12 cellular contexts compared by ENCODE assay signal in the genomic region with DNA sequence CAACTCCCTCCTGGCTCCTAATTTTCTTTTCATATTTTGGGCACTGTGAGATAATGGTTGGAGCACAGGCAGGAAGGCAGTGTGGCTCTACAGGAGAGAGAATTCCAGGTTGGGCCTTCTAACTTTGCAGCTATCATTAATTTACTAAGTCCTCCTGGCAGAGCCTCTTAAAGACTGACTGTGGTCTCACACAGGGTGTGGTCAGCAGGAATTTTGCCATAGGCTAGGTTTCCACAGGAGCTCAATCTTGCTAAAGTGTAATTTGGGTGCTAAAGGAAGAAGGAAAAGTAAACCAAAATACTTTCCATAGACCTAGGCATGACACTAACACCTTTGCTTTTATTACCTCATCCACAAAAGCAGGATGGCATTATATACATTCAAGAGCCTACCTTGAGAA.
"Had no signal": no experiment of that assay in that cellular context is flagged by ENCODE, and none has a peak within 500 bp of the region (broad histone marks: within the 10 kb centered on the region; RNA-seq: fewer than 3 reads in every experiment).

No MANE protein-coding gene starts in this region.

- H3K27ac ChIP-seq: left ventricle myocardium inferior, psoas muscle had no signal

- H3K4me3 ChIP-seq: left ventricle myocardium inferior, psoas muscle had no signal

- H3K27ac Mint-ChIP-seq: immature natural killer cell had no signal

- H3K4me3 Mint-ChIP-seq: immature natural killer cell had no signal

- H3K4me1 Mint-ChIP-seq: immature natural killer cell had no signal

- H3K4me1 ChIP-seq: psoas muscle had no signal

- H3K36me3 Mint-ChIP-seq: immature natural killer cell had no signal

- H3K9me3 Mint-ChIP-seq: immature natural killer cell had no signal

- H3K9me3 ChIP-seq: left ventricle myocardium inferior, psoas muscle had no signal

- H3K36me3 ChIP-seq: left ventricle myocardium inferior had no signal

- DNase-seq: activated CD4-positive, alpha-beta T cell treated with anti-CD3 and anti-CD28 coated beads, Interleukin-2, amount 50 U/mL, for 1 hour; activated naive CD4-positive, alpha-beta T cell treated with anti-CD3 and anti-CD28 coated beads, Interleukin-2, amount 50 U/mL, for 16 hours; amygdala; immature natural killer cell; left ventricle myocardium inferior; mesenchymal stem cell; psoas muscle; stimulated activated CD4-positive, alpha-beta T cell treated with anti-CD3 and anti-CD28 coated beads, Interleukin-2, amount 100 ng/mL, for 24 hours; stimulated activated naive CD4-positive, alpha-beta T cell; T-helper 2 cell had no signal

- ATAC-seq: esophagus mucosa, psoas muscle, sciatic nerve had no signal
